In genomic region chr11:33475999-33476398, GRCh38 we compare ENCODE assay signal across 11 cellular contexts.
DNase-seq lines count a peak whose midpoint lies in the region; ATAC-seq and TF ChIP-seq lines count a peak whose summit lies in the region.
"Had no signal": no experiment of that assay in that cellular context is flagged by ENCODE, and none has a peak within 500 bp of the region (broad histone marks: within the 10 kb centered on the region; RNA-seq: fewer than 3 reads in every experiment).

No MANE protein-coding gene starts in this region.

- WGBS in IMR-90 (ENCODE audit: extremely low coverage in 2 of 2, insufficient read length in 1 of 2), 2 experiments = 0% methylated on average over 1 of the region's 5 CpGs; no CpG with 5 or more reads in 1 of the 2 experiments

- no peak overlapping the region for H3K4me2 ChIP-seq in IMR-90 (ENCODE audit: low read depth, low read length)

- H3K4me1 Mint-ChIP-seq in activated T-helper 2 cell treated with anti-CD3 and anti-CD28 coated beads, Interferon-gamma antibody, Interleukin-2, Interleukin-4, amounts not matched to agents 10 μg/mL and 5 μg/mL and 100 μg/mL, durations not matched to agents 14 hours and 24 hours and 36 hours (ENCODE audit: low read depth) = no peaks in the 10 kb centered on the region

- H3K27ac Mint-ChIP-seq in activated T-helper 2 cell treated with anti-CD3 and anti-CD28 coated beads, Interferon-gamma antibody, Interleukin-2, Interleukin-4, amounts not matched to agents 10 μg/mL and 5 μg/mL and 100 μg/mL, durations not matched to agents 14 hours and 24 hours and 36 hours = no peak overlapping the region
- H3K27ac Mint-ChIP-seq: IgD-negative memory B cell had no signal

- DNase-seq in IMR-90 (peak; percentile 57), NCI-H526 treated with DMSO at 0.1 percent for 48 hours (lab: John Stamatoyannopoulos, UW) (peak; percentile 22), sciatic nerve (ENCODE audit: low spot score) (no peak)
- DNase-seq in activated CD4-positive, alpha-beta T cell treated with anti-CD3 and anti-CD28 coated beads, Interleukin-2, amount 50 U/mL, for 1 hour = no peak
- DNase-seq in activated T-helper 2 cell treated with anti-CD3 and anti-CD28 coated beads, Interferon-gamma antibody, Interleukin-2, Interleukin-4, amounts not matched to agents 10 μg/mL and 5 μg/mL and 100 μg/mL, durations not matched to agents 14 hours and 24 hours and 36 hours (ENCODE audit: low spot score) = no peak

- H3K56ac ChIP-seq in IMR-90 (ENCODE audit: extremely low read depth, insufficient read depth, low read length) = no peak overlapping the region

- H2AFZ ChIP-seq in IMR-90 (replicated peaks; ENCODE audit: low read length, poor library complexity) = no peak overlapping the region

- no peak for TF ChIP-seq CTCF in IMR-90 (conservative IDR thresholded peaks at IDR 0.05; ENCODE audit: low read depth, low read length)

- peak overlapping the region; percentile 47 for H2AK9ac ChIP-seq in IMR-90 (replicated peaks; ENCODE audit: low read depth, low read length, poor library complexity)

- no peak overlapping the region for H4K8ac ChIP-seq in IMR-90 (ENCODE audit: low read depth in 2 of 2, low read length in 2 of 2)

- dilution Hi-C loops in IMR-90 (cut with HindIII; ENCODE audit: low sequenced_read_pairs, unreplicated experiment) = no loop called here

- no peaks in the 10 kb centered on the region; the same call in 1 of the 2 replicates for H3K27me3 ChIP-seq in IMR-90 (ENCODE audit: control insufficient read depth, insufficient read depth, low read length)

- peaks cover 5% of the 10 kb centered on the region; the same call in 1 of the 2 replicates for H3K9me1 ChIP-seq in IMR-90 (ENCODE audit: insufficient read depth, low read length)

- POLR2A ChIA-PET in IMR-90 (lab: Charles Lee; ENCODE audit: unreplicated experiment) = no interaction called here

- H3K9me3 Mint-ChIP-seq in activated T-helper 2 cell treated with anti-CD3 and anti-CD28 coated beads, Interferon-gamma antibody, Interleukin-2, Interleukin-4, amounts not matched to agents 10 μg/mL and 5 μg/mL and 100 μg/mL, durations not matched to agents 14 hours and 24 hours and 36 hours = no peaks in the 10 kb centered on the region
- H3K9me3 Mint-ChIP-seq: IgD-negative memory B cell had no signal

- H3K4me3 Mint-ChIP-seq in activated T-helper 2 cell treated with anti-CD3 and anti-CD28 coated beads, Interferon-gamma antibody, Interleukin-2, Interleukin-4, amounts not matched to agents 10 μg/mL and 5 μg/mL and 100 μg/mL, durations not matched to agents 14 hours and 24 hours and 36 hours (ENCODE audit: low read depth) = no peak overlapping the region
- H3K4me3 Mint-ChIP-seq: IgD-negative memory B cell had no signal

- H3K79me1 ChIP-seq in IMR-90 (ENCODE audit: low read depth in 1 of 2, low read length in 2 of 2) = peaks cover 4 to 52% of the 10 kb centered on the region in 2 experiments; a peak in 3 of 4 replicates

- H3K36me3 ChIP-seq in IMR-90 (ENCODE audit: control insufficient read depth, insufficient read depth, low read length) = no peaks in the 10 kb centered on the region
- H3K36me3 ChIP-seq: heart right ventricle had no signal

- no peak overlapping the region for H2BK120ac ChIP-seq in IMR-90 (ENCODE audit: low read depth, low read length)

- H3K9ac ChIP-seq in IMR-90 (ENCODE audit: low read depth, low read length) = no peak overlapping the region

- no peak overlapping the region for H3K4ac ChIP-seq in IMR-90 (ENCODE audit: low read depth, low read length)

- TF ChIP-seq POLR2A in IMR-90 (IDR thresholded peaks at IDR 0.05; ENCODE audit: low read depth, low read length) = no peak

- H3K4me3 ChIP-seq in IMR-90 (ENCODE audit: insufficient read depth, low read depth, low read length) = no peak overlapping the region
- H3K4me3 ChIP-seq: heart right ventricle had no signal

- no peak overlapping the region for H2BK5ac ChIP-seq in IMR-90 (ENCODE audit: low read depth, low read length, poor library complexity, severe bottlenecking)

- intact Hi-C loops in IMR-90 (cut with micrococcal nuclease) (no loop called here), sciatic nerve (cut with DNase I) (no loop called here)
- intact Hi-C loops in activated T-helper 2 cell treated with anti-CD3 and anti-CD28 coated beads, Interferon-gamma antibody, Interleukin-2, Interleukin-4, amounts not matched to agents 10 μg/mL and 5 μg/mL and 100 μg/mL, durations not matched to agents 14 hours and 24 hours and 36 hours (cut with micrococcal nuclease) = no loop called here

- H3K27me3 Mint-ChIP-seq in activated T-helper 2 cell treated with anti-CD3 and anti-CD28 coated beads, Interferon-gamma antibody, Interleukin-2, Interleukin-4, amounts not matched to agents 10 μg/mL and 5 μg/mL and 100 μg/mL, durations not matched to agents 14 hours and 24 hours and 36 hours (ENCODE audit: low read depth) = peaks cover 7% of the 10 kb centered on the region

- peaks cover 4% of the 10 kb centered on the region; the same call in 1 of the 2 replicates for H3K4me1 ChIP-seq in IMR-90 (ENCODE audit: control insufficient read depth, insufficient read depth, low read length)

- no peak overlapping the region for H2BK20ac ChIP-seq in IMR-90 (ENCODE audit: low read depth, low read length)

- H4K91ac ChIP-seq in IMR-90 (ENCODE audit: insufficient read depth, low read depth, low read length) = no peak overlapping the region

- CTCF ChIA-PET in IMR-90 (lab: Yijun Ruan, JAX) = interaction anchor here (0.7 kb wide), 1 partner anchor 431 kb away, joined by 5 read pairs; no protein-coding TSS in a partner anchor

- in situ Hi-C loops in IMR-90 (cut with MboI; ENCODE audit: low sequenced_read_pairs) = no loop called here

- no peak overlapping the region for H2AK5ac ChIP-seq in IMR-90 (ENCODE audit: low read depth, low read length)

- H3K14ac ChIP-seq in IMR-90 (replicated peaks; ENCODE audit: low read depth, low read length) = no peak overlapping the region

- no peak for TF ChIP-seq RAD21 in IMR-90 (IDR thresholded peaks at IDR 0.05; ENCODE audit: low read length)

- no peak overlapping the region for H3K18ac ChIP-seq in IMR-90 (ENCODE audit: low read depth, low read length)

- no peak overlapping the region for H3K23ac ChIP-seq in IMR-90 (ENCODE audit: low read depth, low read length)

- H3K9me3 ChIP-seq in IMR-90 (ENCODE audit: control insufficient read depth, insufficient read depth, low read length) = no peaks in the 10 kb centered on the region
- H3K9me3 ChIP-seq: heart right ventricle had no signal

- H3K36me3 Mint-ChIP-seq in activated T-helper 2 cell treated with anti-CD3 and anti-CD28 coated beads, Interferon-gamma antibody, Interleukin-2, Interleukin-4, amounts not matched to agents 10 μg/mL and 5 μg/mL and 100 μg/mL, durations not matched to agents 14 hours and 24 hours and 36 hours (ENCODE audit: low read depth) = no peaks in the 10 kb centered on the region

- H2BK15ac ChIP-seq in IMR-90 (ENCODE audit: low read depth, low read length) = no peak overlapping the region

- BruUV-seq in IMR-90 (replicated peaks; lab: Mats Ljungman, UMichigan) = no TSS peak

- H4K20me1 ChIP-seq in IMR-90 (ENCODE audit: insufficient read depth, low read length) = no peaks in the 10 kb centered on the region; the same call in 1 of the 2 replicates

- ATAC-seq in IMR-90 (ENCODE audit: low read depth) = no peak
- peak; percentile 15 for ATAC-seq in esophagus mucosa
- ATAC-seq in sciatic nerve = peak; percentile 67
- no peak for ATAC-seq in HG03097 (IDR thresholded peaks at IDR 0.05; ENCODE audit: low FRiP score, unreplicated experiment)
- no peak for ATAC-seq in GM18867 (IDR thresholded peaks at IDR 0.05; ENCODE audit: unreplicated experiment)
- ATAC-seq: HCT116, heart right ventricle had no signal

- no peak overlapping the region for H3K27ac ChIP-seq in IMR-90 (ENCODE audit: insufficient read depth, low read length)
- H3K27ac ChIP-seq: heart right ventricle had no signal

- no peak overlapping the region for H4K5ac ChIP-seq in IMR-90 (ENCODE audit: low read depth, low read length)

TF ChIP-seq in IMR-90, 13 proteins besides CTCF, POLR2A, EP300 and RAD21:
- no peak for TF ChIP-seq CHD1 (IDR thresholded peaks at IDR 0.05; ENCODE audit: low read depth, low read length)
- no peak for TF ChIP-seq NFE2L2 (IDR thresholded peaks at IDR 0.05; ENCODE audit: low read depth, low read length)
- no peak for TF ChIP-seq USF2 (IDR thresholded peaks at IDR 0.05; ENCODE audit: low read depth, low read length)
- TF ChIP-seq BHLHE40 (IDR thresholded peaks at IDR 0.05; ENCODE audit: low read depth, low read length) = no peak
- no peak for TF ChIP-seq FOS (IDR thresholded peaks at IDR 0.05; ENCODE audit: low read depth, low read length)
- no peak for TF ChIP-seq SMC3 (IDR thresholded peaks at IDR 0.05; ENCODE audit: low read depth, low read length)
- TF ChIP-seq MXI1 (IDR thresholded peaks at IDR 0.05; ENCODE audit: borderline replicate concordance, low read depth, low read length) = no peak
- no peak for TF ChIP-seq CEBPB (IDR thresholded peaks at IDR 0.05; ENCODE audit: low read depth, low read length)
- TF ChIP-seq ELK1 (IDR thresholded peaks at IDR 0.05; ENCODE audit: borderline replicate concordance, low read depth, low read length) = no peak
- TF ChIP-seq MAZ (IDR thresholded peaks at IDR 0.05; ENCODE audit: borderline replicate concordance, low read depth, low read length) = no peak
- TF ChIP-seq MAFK (IDR thresholded peaks at IDR 0.05; ENCODE audit: low read depth, low read length) = no peak
- TF ChIP-seq RCOR1 (IDR thresholded peaks at IDR 0.05; ENCODE audit: insufficient replicate concordance, low read length) = no peak
- no peak for TF ChIP-seq RFX5 (IDR thresholded peaks at IDR 0.05; ENCODE audit: low read depth, low read length)
TF ChIP-seq in IMR-90: peak in this region for 0.

Comparison
In these comparisons a context has a peak if more than half of its experiments do, and no peak if none do; other contexts are left out.
1. ATAC-seq: peak in esophagus mucosa (single experiment) and sciatic nerve (single experiment); none in IMR-90 (single experiment), HG03097 (single experiment) and GM18867 (single experiment).
2. DNase-seq: peak in IMR-90 (single experiment) and NCI-H526 treated with DMSO at 0.1 percent for 48 hours (single experiment); none in sciatic nerve (single experiment), activated CD4-positive, alpha-beta T cell treated with anti-CD3 and anti-CD28 coated beads, Interleukin-2, amount 50 U/mL, for 1 hour (single experiment) and activated T-helper 2 cell treated with anti-CD3 and anti-CD28 coated beads, Interferon-gamma antibody, Interleukin-2, Interleukin-4, amounts not matched to agents 10 μg/mL and 5 μg/mL and 100 μg/mL, durations not matched to agents 14 hours and 24 hours and 36 hours (single experiment).